ENCODE assay signal across 16 cellular contexts in genomic region chr10:21920633-21921032, GRCh38.
"Had no signal": no experiment of that assay in that cellular context is flagged by ENCODE, and none has a peak within 500 bp of the region (broad histone marks: within the 10 kb centered on the region; RNA-seq: fewer than 3 reads in every experiment).

No MANE protein-coding gene starts in this region.

- H3K4me2 ChIP-seq: hepatocyte, smooth muscle cell had no signal

- H3K4me3 ChIP-seq: colonic mucosa, hepatocyte, mucosa of descending colon, ovary, smooth muscle cell, suprapubic skin, tibial artery, upper lobe of left lung had no signal

- H3K4me1 ChIP-seq: colonic mucosa, suprapubic skin, tibial artery, upper lobe of left lung had no signal

- H3K4me3 Mint-ChIP-seq: naive thymus-derived CD8-positive, alpha-beta T cell had no signal

- H3K4me1 Mint-ChIP-seq: naive thymus-derived CD8-positive, alpha-beta T cell had no signal

- H3K27ac Mint-ChIP-seq: naive thymus-derived CD8-positive, alpha-beta T cell had no signal

- H3K79me2 ChIP-seq: hepatocyte had no signal

- H3K9me3 Mint-ChIP-seq: naive thymus-derived CD8-positive, alpha-beta T cell had no signal

- H3K27me3 ChIP-seq: colonic mucosa, hepatocyte, ovary, suprapubic skin, tibial artery, upper lobe of left lung had no signal

- H3K36me3 ChIP-seq: colonic mucosa, ovary, tibial artery had no signal

- ATAC-seq: left lobe of liver; mucosa of descending colon; naive thymus-derived CD8-positive, alpha-beta T cell; right cardiac atrium had no signal

- H3K9me3 ChIP-seq: colonic mucosa, mucosa of descending colon, ovary, suprapubic skin, tibial artery, upper lobe of left lung had no signal

- H3K27me3 Mint-ChIP-seq: naive thymus-derived CD8-positive, alpha-beta T cell had no signal

- H2AFZ ChIP-seq: hepatocyte had no signal

- DNase-seq: colonic mucosa; dermis blood vessel endothelial cell; foreskin melanocyte; head of caudate nucleus; mucosa of descending colon; naive thymus-derived CD8-positive, alpha-beta T cell; ovary; right cardiac atrium; stimulated activated CD4-positive, alpha-beta T cell treated with anti-CD3 and anti-CD28 coated beads, Interleukin-2, amount 100 ng/mL, for 48 hours; stimulated activated naive CD4-positive, alpha-beta T cell treated with Interleukin-2 at 50 U/mL for 16 hours; tibial artery; upper lobe of left lung had no signal

- H3K27ac ChIP-seq: colonic mucosa, hepatocyte, ovary, suprapubic skin, tibial artery, upper lobe of left lung had no signal
